ENCODE assay signal across 8 cellular contexts in the genomic region with DNA sequence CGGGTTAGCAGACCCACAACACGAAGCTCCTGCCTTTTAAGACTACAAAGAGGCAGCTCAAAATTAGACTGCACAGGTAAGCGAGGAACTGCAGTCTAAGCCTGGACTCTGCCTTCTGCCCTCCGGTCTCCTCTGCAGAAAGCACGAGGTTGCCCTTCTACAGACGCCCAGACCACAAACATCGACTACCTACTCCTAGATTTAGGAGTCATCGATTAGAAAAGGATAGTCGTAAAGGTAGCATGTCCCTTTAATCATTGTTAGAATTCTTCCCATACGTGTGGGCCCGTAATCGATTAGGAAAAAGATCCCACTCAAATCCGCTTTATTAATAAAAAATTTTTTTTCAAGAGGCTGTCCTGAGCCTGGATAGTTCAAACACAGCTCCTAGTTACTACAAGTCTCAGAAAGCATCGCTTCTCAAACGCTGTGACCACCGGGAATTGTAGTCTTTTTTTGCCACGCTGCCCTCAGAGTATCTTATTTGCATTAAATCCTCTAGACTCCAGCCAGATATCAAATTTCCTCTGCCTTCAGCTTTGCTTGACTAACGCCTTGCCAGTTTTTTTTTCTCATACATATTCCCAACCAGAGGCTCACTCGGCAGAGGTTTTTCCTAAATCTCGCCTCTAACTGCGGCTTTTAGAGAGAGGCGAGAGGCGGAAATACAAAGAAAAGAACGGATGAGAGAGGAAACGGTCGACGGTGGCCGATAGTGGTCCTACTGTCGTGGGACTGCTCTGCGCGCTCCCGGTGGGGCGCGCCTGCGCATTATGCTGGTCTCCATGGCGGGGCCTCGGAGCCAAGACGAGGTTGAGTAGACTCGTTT. TPM values are rescaled to one million over a fixed set of nuclear protein-coding genes. Genes with fewer than 3 reads are reported as not detected.
DNase-seq lines count a peak whose midpoint lies in the region; ATAC-seq, FAIRE-seq and TF ChIP-seq lines count a peak whose summit lies in the region.

A gene with protein sequence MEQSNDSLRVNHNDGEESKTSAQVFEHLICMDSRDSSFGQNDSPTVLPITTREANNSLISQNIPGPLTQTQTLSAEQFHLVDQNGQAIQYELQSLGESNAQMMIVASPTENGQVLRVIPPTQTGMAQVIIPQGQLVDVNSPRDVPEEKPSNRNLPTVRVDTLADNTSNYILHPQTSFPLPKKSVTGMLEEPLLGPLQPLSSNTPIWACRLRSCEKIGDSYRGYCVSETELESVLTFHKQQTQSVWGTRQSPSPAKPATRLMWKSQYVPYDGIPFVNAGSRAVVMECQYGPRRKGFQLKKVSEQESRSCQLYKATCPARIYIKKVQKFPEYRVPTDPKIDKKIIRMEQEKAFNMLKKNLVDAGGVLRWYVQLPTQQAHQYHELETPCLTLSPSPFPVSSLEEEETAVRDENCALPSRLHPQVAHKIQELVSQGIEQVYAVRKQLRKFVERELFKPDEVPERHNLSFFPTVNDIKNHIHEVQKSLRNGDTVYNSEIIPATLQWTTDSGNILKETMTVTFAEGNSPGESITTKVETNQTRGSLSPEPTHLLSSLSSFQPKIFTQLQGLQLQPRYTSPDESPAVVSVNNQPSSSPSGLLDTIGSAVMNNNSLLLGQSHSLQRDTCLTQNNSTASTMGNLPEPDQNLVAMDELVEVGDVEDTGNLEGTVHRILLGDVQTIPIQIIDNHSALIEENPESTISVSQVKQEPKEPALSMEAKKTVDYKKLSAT (plus strand): TSS at position 763 of the 829 bp plus-strand sequence. CDS start 29,628 bp downstream, outside the sequence.
WDR12 (minus strand) TSS at position 161 of the 829 bp plus-strand sequence. CDS start 197 bp downstream, outside the sequence.

- intact Hi-C loops in cardiac septum (cut with DNase I): loop anchor here (2.0 to 5.0 kb wide), 2 partner anchors 103 to 534 kb away; partner anchors contain the start of genes BMPR2 and NBEAL1
- intact Hi-C loops in tibial artery (cut with DNase I; ENCODE audit: low total_unique reads): no loop called here

- H3K27me3 ChIP-seq in adipocyte (replicated peaks; ENCODE audit: control insufficient read depth, insufficient read depth, low read length) (no peaks in the 10 kb centered on the region), parathyroid adenoma (ENCODE audit: control insufficient read depth, insufficient read depth, low read length) (no peaks in the 10 kb centered on the region), tibial artery (no peaks in the 10 kb centered on the region)

- peaks cover 7% of the 10 kb centered on the region for H3K36me3 ChIP-seq in adipocyte (ENCODE audit: control insufficient read depth, insufficient read depth, low read length, severe bottlenecking)
- no peaks in the 10 kb centered on the region for H3K36me3 ChIP-seq in parathyroid adenoma (ENCODE audit: control insufficient read depth, insufficient read depth, low read length)
- H3K36me3 ChIP-seq in tibial artery: no peaks in the 10 kb centered on the region

- peak; percentile 70 for DNase-seq in GM12891 (ENCODE audit: insufficient read length, low spot score)
- peak; percentile 96 for DNase-seq in NCI-H1417 treated with DMSO at 0.1 percent for 48 hours (lab: John Stamatoyannopoulos, UW)
- DNase-seq in SW 1271 (lab: John Stamatoyannopoulos, UW): peak; percentile 67 to 96
- DNase-seq in adipocyte (ENCODE audit: low read depth): peak; percentile 98
- peak; percentile 96 for DNase-seq in cardiac septum (ENCODE audit: low spot score)
- peak; percentile 92 to 95 for DNase-seq in tibial artery

- peak; percentile 98 for FAIRE-seq in GM12891 (lab: Jason Lieb, UNC)

- peaks cover 13% of the 10 kb centered on the region for H3K79me2 ChIP-seq in parathyroid adenoma

- H2AFZ ChIP-seq in parathyroid adenoma: peak within 1 kb of the TSS; percentile 88

- TF ChIP-seq CTCF in parathyroid adenoma (IDR thresholded peaks at IDR 0.05): no peak
- TF ChIP-seq CTCF in tibial artery (IDR thresholded peaks at IDR 0.05): peak in 1 of 2 experiments; percentile 17

- H3K4me1 ChIP-seq in adipocyte (ENCODE audit: control insufficient read depth, insufficient read depth, low read length) (peaks cover 20% of the 10 kb centered on the region), parathyroid adenoma (peaks cover 3% of the 10 kb centered on the region), tibial artery (peaks cover 0 to 24% (median 8%) of the 10 kb centered on the region in 4 donors)

- ATAC-seq in HG02798 (IDR thresholded peaks at IDR 0.05; ENCODE audit: poor library complexity, unreplicated experiment): peak; percentile 85

- TF ChIP-seq POLR2A in GM12891 (IDR thresholded peaks at IDR 0.05; ENCODE audit: low read depth, low read length): peak; percentile 83

- peak within 1 kb of the TSS; percentile 92 for H3K4me3 ChIP-seq in adipocyte (ENCODE audit: low read length)
- peak within 1 kb of the TSS; percentile 86 for H3K4me3 ChIP-seq in parathyroid adenoma (ENCODE audit: low read depth, low read length)
- H3K4me3 ChIP-seq in tibial artery: peak within 1 kb of the TSS; percentile 61 to 76

- H3K9me3 ChIP-seq in adipocyte (ENCODE audit: control insufficient read depth, low read length): no peaks in the 10 kb centered on the region
- no peaks in the 10 kb centered on the region for H3K9me3 ChIP-seq in parathyroid adenoma (ENCODE audit: control insufficient read depth, low read length)
- H3K9me3 ChIP-seq in tibial artery: no peaks in the 10 kb centered on the region

- H3K27ac ChIP-seq in parathyroid adenoma: peak within 1 kb of the TSS; percentile 83
- H3K27ac ChIP-seq in tibial artery: peak within 1 kb of the TSS; percentile 67 to 80

- H3K4me2 ChIP-seq in parathyroid adenoma (ENCODE audit: low read length): peak within 1 kb of the TSS; percentile 88

- H3K9ac ChIP-seq in adipocyte (ENCODE audit: low read length): peak within 1 kb of the TSS; percentile 97
- H3K9ac ChIP-seq in parathyroid adenoma: no peak within 1 kb of the TSS

TF ChIP-seq in GM12891, 5 proteins besides CTCF, POLR2A, EP300 and RAD21:
- TF ChIP-seq SPI1 (IDR thresholded peaks at IDR 0.05; ENCODE audit: low read depth, low read length): 0 out of 2 replicates have a peak, but pooled peaks have one; percentile 18
- TF ChIP-seq POLR2AphosphoS5 (IDR thresholded peaks at IDR 0.05; ENCODE audit: low read depth, low read length): peak; percentile 73
- no peak for TF ChIP-seq PAX5 (IDR thresholded peaks at IDR 0.05; ENCODE audit: insufficient read depth, low read length, severe bottlenecking)
- TF ChIP-seq POU2F2 (IDR thresholded peaks at IDR 0.05; ENCODE audit: low read depth, low read length): no peak
- peak; percentile 80 for TF ChIP-seq TAF1 (IDR thresholded peaks at IDR 0.05; ENCODE audit: low read depth, low read length)

RNA-seq across cellular contexts. Expression of the first gene that starts in this region (rescaled TPM):
- polyA plus RNA-seq in GM12891 (2012; ENCODE audit: low read depth, missing spikeins): 4.5 TPM
- total RNA-seq in cardiac septum: 9.0 TPM

RNA-seq across cellular contexts. Expression of gene WDR12, which starts in this region (rescaled TPM):
- 38.8 TPM for polyA plus RNA-seq in GM12891 (2012; ENCODE audit: low read depth, missing spikeins)
- 31.0 TPM for total RNA-seq in cardiac septum

Comparison
In these comparisons a context has a peak if more than half of its experiments do, and no peak if none do; other contexts are left out.
1. Peak in every context shown above with its lines: DNase-seq, ATAC-seq, H3K4me3 ChIP-seq and H3K27ac ChIP-seq.